Comparison of ENCODE assay signal across 19 cellular contexts in genomic region chr17:4127555-4127954, GRCh38.
"Had no signal": no experiment of that assay in that cellular context is flagged by ENCODE, and none has a peak within 500 bp of the region (broad histone marks: within the 10 kb centered on the region; RNA-seq: fewer than 3 reads in every experiment).

No MANE protein-coding gene starts in this region.

- H3K4me3 ChIP-seq: cardiac muscle cell, dorsolateral prefrontal cortex, gastroesophageal sphincter, heart left ventricle, left ventricle myocardium inferior, suprapubic skin, transverse colon, uterus had no signal

- H3K4me3 Mint-ChIP-seq: activated CD8-positive, alpha-beta T cell treated with anti-CD3 and anti-CD28 coated beads, Interleukin-2, amount 10 ng/mL, durations not matched to agents 7 days and 5 days; activated naive CD8-positive, alpha-beta T cell treated with anti-CD3 and anti-CD28 coated beads for 36 hours; stimulated activated naive CD8-positive, alpha-beta T cell treated with anti-CD3 and anti-CD28 coated beads, Interleukin-15, amount 100 ng/mL, for 72 hours; T-helper 2 cell treated with Interferon-gamma antibody and Interleukin-4, amounts not matched to agents 5 μg/mL and 100 μg/mL, for 36 hours; WTC11 had no signal

- ATAC-seq: activated CD8-positive, alpha-beta T cell treated with anti-CD3 and anti-CD28 coated beads, Interleukin-2, amount 10 ng/mL, durations not matched to agents 7 days and 5 days; gastroesophageal sphincter; heart left ventricle; stimulated activated naive CD8-positive, alpha-beta T cell treated with anti-CD3 and anti-CD28 coated beads, Interleukin-15, amount 100 ng/mL, for 72 hours; WTC11 had no signal

- H3K27ac Mint-ChIP-seq: activated CD8-positive, alpha-beta T cell treated with anti-CD3 and anti-CD28 coated beads, Interleukin-2, amount 10 ng/mL, durations not matched to agents 7 days and 5 days; activated naive CD8-positive, alpha-beta T cell treated with anti-CD3 and anti-CD28 coated beads for 36 hours; T-helper 2 cell treated with Interferon-gamma antibody and Interleukin-4, amounts not matched to agents 5 μg/mL and 100 μg/mL, for 36 hours had no signal

- DNase-seq: activated CD4-positive, alpha-beta T cell treated with anti-CD3 and anti-CD28 coated beads for 4 hours; activated CD8-positive, alpha-beta T cell treated with anti-CD3 and anti-CD28 coated beads, Interleukin-2, amount 10 ng/mL, durations not matched to agents 7 days and 5 days; activated gamma-delta T cell treated with Interleukin-2 at 50 U/mL for 16 hours; activated naive CD8-positive, alpha-beta T cell treated with anti-CD3 and anti-CD28 coated beads for 36 hours; amygdala; dorsolateral prefrontal cortex; heart left ventricle; left ventricle myocardium inferior; mammary epithelial cell; occipital lobe; stimulated activated CD4-positive, alpha-beta T cell treated with anti-CD3 and anti-CD28 coated beads, Interleukin-2, amount 100 ng/mL, for 24 hours; stimulated activated naive CD8-positive, alpha-beta T cell treated with anti-CD3 and anti-CD28 coated beads, Interleukin-15, amount 100 ng/mL, for 72 hours; transverse colon; uterus had no signal

- H3K9me3 Mint-ChIP-seq: activated naive CD8-positive, alpha-beta T cell treated with anti-CD3 and anti-CD28 coated beads for 36 hours; T-helper 2 cell treated with Interferon-gamma antibody and Interleukin-4, amounts not matched to agents 5 μg/mL and 100 μg/mL, for 36 hours; WTC11 had no signal

- H3K27me3 Mint-ChIP-seq: activated naive CD8-positive, alpha-beta T cell treated with anti-CD3 and anti-CD28 coated beads for 36 hours; stimulated activated naive CD8-positive, alpha-beta T cell treated with anti-CD3 and anti-CD28 coated beads, Interleukin-15, amount 100 ng/mL, for 72 hours had no signal
